ENCODE assay signal across 14 cellular contexts in genomic region chr1:70143052-70143659, GRCh38.
DNase-seq lines count a peak whose midpoint lies in the region; ATAC-seq and TF ChIP-seq lines count a peak whose summit lies in the region.
"Had no signal": no experiment of that assay in that cellular context is flagged by ENCODE, and none has a peak within 500 bp of the region (broad histone marks: within the 10 kb centered on the region; RNA-seq: fewer than 3 reads in every experiment).

No MANE protein-coding gene starts in this region.

- TF ChIP-seq CTCF in heart right ventricle (IDR thresholded peaks at IDR 0.05): peak in 5 of 9 donors; percentile 19 to 42 (median 30)
- TF ChIP-seq CTCF in upper lobe of right lung (IDR thresholded peaks at IDR 0.05): peak; percentile 12

- DNase-seq in heart right ventricle: no peak
- no peak for DNase-seq in Right ventricle myocardium inferior (ENCODE audit: missing footprints)
- DNase-seq in RKO (ENCODE audit: low spot score): peak; percentile 37
- peak; percentile 85 for DNase-seq in fibroblast of peridontal ligament (ENCODE audit: extremely low read depth)
- no peak for DNase-seq in upper lobe of right lung
- no peak for DNase-seq in nucleus accumbens (lab: John Stamatoyannopoulos, UW)
- DNase-seq in activated CD4-positive, alpha-beta T cell treated with anti-CD3 and anti-CD28 coated beads for 48 hours: no peak
- DNase-seq: central memory CD4-positive, alpha-beta T cell; glutamatergic neuron; NCI-H1436; sigmoid colon had no signal

- H3K36me3 ChIP-seq in heart right ventricle (peaks cover 0 to 49% (median 10%) of the 10 kb centered on the region in 9 donors), upper lobe of right lung (peaks cover 23% of the 10 kb centered on the region)

- H3K4me1 ChIP-seq in heart right ventricle (peaks cover 0 to 32% (median 9%) of the 10 kb centered on the region in 9 donors), upper lobe of right lung (peaks cover 13% of the 10 kb centered on the region)
- H3K4me1 ChIP-seq: BLaER1 treated with 17β-estradiol and CSF1 and Interleukin-3, amounts not matched to agents 10 nM and 100 nM had no signal

- ATAC-seq in heart right ventricle: no peak
- ATAC-seq in Right ventricle myocardium inferior: no peak
- ATAC-seq in upper lobe of right lung: no peak
- ATAC-seq in GM18498 (IDR thresholded peaks at IDR 0.05; ENCODE audit: unreplicated experiment): no peak
- ATAC-seq: GM12878 had no signal

- H3K4me3 ChIP-seq in heart right ventricle (no peak overlapping the region), upper lobe of right lung (no peak overlapping the region)
- H3K4me3 ChIP-seq: BLaER1 treated with 17β-estradiol and CSF1 and Interleukin-3, amounts not matched to agents 10 nM and 100 nM; GM12878; sigmoid colon had no signal

- intact Hi-C loops in heart right ventricle (cut with DNase I): no loop called here
- intact Hi-C loops in Right ventricle myocardium inferior (cut with DNase I): no loop called here
- intact Hi-C loops in upper lobe of right lung (cut with DNase I): no loop called here

- H3K27me3 ChIP-seq in heart right ventricle (no peaks in the 10 kb centered on the region), upper lobe of right lung (no peaks in the 10 kb centered on the region)
- H3K27me3 ChIP-seq: BLaER1 treated with 17β-estradiol and CSF1 and Interleukin-3, amounts not matched to agents 10 nM and 100 nM; sigmoid colon had no signal

- H3K27ac ChIP-seq in heart right ventricle: no peak overlapping the region
- no peak overlapping the region for H3K27ac ChIP-seq in upper lobe of right lung
- H3K27ac ChIP-seq: BLaER1 treated with 17β-estradiol and CSF1 and Interleukin-3, amounts not matched to agents 10 nM and 100 nM had no signal

- 59 to 66% methylated on average over 4 of the region's 4 CpGs for WGBS in heart right ventricle, 2 donors

- H3K9me3 ChIP-seq in heart right ventricle: no peaks in the 10 kb centered on the region
- no peaks in the 10 kb centered on the region for H3K9me3 ChIP-seq in upper lobe of right lung
- H3K9me3 ChIP-seq: BLaER1 treated with 17β-estradiol and CSF1 and Interleukin-3, amounts not matched to agents 10 nM and 100 nM; sigmoid colon had no signal

Comparison
In these comparisons a context has a peak if more than half of its experiments do, and no peak if none do; other contexts are left out.
1. DNase-seq: peak in RKO (single experiment) and fibroblast of peridontal ligament (single experiment); none in heart right ventricle (0 of 2), Right ventricle myocardium inferior (single experiment), upper lobe of right lung (single experiment), nucleus accumbens (0 of 56) and activated CD4-positive, alpha-beta T cell treated with anti-CD3 and anti-CD28 coated beads for 48 hours (single experiment).